In the genomic region with DNA sequence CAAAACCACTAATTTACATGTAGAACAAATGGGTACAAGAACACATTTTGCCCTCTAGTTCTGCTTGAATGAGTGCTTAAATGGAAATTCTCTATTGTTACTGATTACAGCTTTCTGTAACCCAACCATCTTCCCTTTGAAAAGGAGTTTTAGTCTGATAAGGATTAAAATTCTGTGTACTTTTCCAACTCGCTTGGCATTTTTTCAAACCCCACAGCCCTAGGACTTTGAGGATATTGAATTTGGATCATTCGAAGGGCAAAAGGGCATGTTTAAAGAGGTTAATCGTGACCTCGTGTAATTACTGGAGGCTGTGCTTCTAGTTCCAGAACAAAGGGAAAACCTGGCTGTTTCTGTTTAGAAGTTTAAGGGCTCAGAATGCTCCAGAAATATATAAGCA, we compare ENCODE assay signal across 27 cellular contexts.
"Had no signal": no experiment of that assay in that cellular context is flagged by ENCODE, and none has a peak within 500 bp of the region (broad histone marks: within the 10 kb centered on the region; RNA-seq: fewer than 3 reads in every experiment).

No MANE protein-coding gene starts in this region.

- ATAC-seq: foreskin keratinocyte; left colon; left ventricle myocardium superior; natural killer cell treated with Interleukin-12 subunit alpha and Interleukin-12 subunit beta and Interleukin-15 and Interleukin-18, amount 100 ng/mL, for 72 hours; right cardiac atrium; stimulated activated naive CD8-positive, alpha-beta T cell treated with anti-CD3 and anti-CD28 coated beads, Interleukin-15, amount 100 ng/mL, for 72 hours had no signal

- H3K27me3 Mint-ChIP-seq: memory B cell; naive B cell; natural killer cell treated with Interleukin-12 subunit alpha and Interleukin-12 subunit beta and Interleukin-15 and Interleukin-18, amount 100 ng/mL, for 72 hours; stimulated activated naive CD8-positive, alpha-beta T cell treated with anti-CD3 and anti-CD28 coated beads, Interleukin-15, amount 100 ng/mL, for 72 hours had no signal

- H3K9me3 ChIP-seq: esophagus muscularis mucosa, heart right ventricle, psoas muscle, thyroid gland had no signal

- H3K27ac ChIP-seq: foreskin keratinocyte, heart right ventricle, psoas muscle, spleen, thyroid gland had no signal

- H3K4me1 Mint-ChIP-seq: immature natural killer cell; memory B cell; naive B cell; neural crest cell; stimulated activated naive CD8-positive, alpha-beta T cell treated with anti-CD3 and anti-CD28 coated beads, Interleukin-15, amount 100 ng/mL, for 72 hours had no signal

- H3K4me3 ChIP-seq: coronary artery, esophagus muscularis mucosa, heart right ventricle, lung, psoas muscle, skin epidermis, spleen, thyroid gland had no signal

- H3K4me1 ChIP-seq: esophagus muscularis mucosa, foreskin keratinocyte, psoas muscle, spleen, thyroid gland had no signal

- H3K27me3 ChIP-seq: esophagus muscularis mucosa, foreskin keratinocyte, heart right ventricle, spleen, thyroid gland had no signal

- H3K9me3 Mint-ChIP-seq: neural crest cell had no signal

- H3K36me3 ChIP-seq: esophagus muscularis mucosa, heart right ventricle, spleen, thyroid gland had no signal

- H3K4me3 Mint-ChIP-seq: immature natural killer cell; memory B cell; naive B cell; natural killer cell treated with Interleukin-12 subunit alpha and Interleukin-12 subunit beta and Interleukin-15 and Interleukin-18, amount 100 ng/mL, for 72 hours; neural crest cell; stimulated activated naive CD8-positive, alpha-beta T cell treated with anti-CD3 and anti-CD28 coated beads, Interleukin-15, amount 100 ng/mL, for 72 hours had no signal

- H3K27ac Mint-ChIP-seq: immature natural killer cell; memory B cell; natural killer cell treated with Interleukin-12 subunit alpha and Interleukin-12 subunit beta and Interleukin-15 and Interleukin-18, amount 100 ng/mL, for 72 hours; stimulated activated naive CD8-positive, alpha-beta T cell treated with anti-CD3 and anti-CD28 coated beads, Interleukin-15, amount 100 ng/mL, for 72 hours had no signal

- DNase-seq: dermis blood vessel endothelial cell; effector memory CD4-positive, alpha-beta T cell; foreskin keratinocyte; glutamatergic neuron; heart right ventricle; hypothalamus; immature natural killer cell; islet precursor cell; kidney glomerular epithelial cell; left colon; left ventricle myocardium superior; naive B cell; psoas muscle; right cardiac atrium; spleen; stimulated activated CD4-positive, alpha-beta T cell treated with anti-CD3 and anti-CD28 coated beads, Interleukin-4, amount 100 ng/mL, for 4 hours; stimulated activated naive CD4-positive, alpha-beta T cell; stimulated activated naive CD8-positive, alpha-beta T cell treated with anti-CD3 and anti-CD28 coated beads, Interleukin-15, amount 100 ng/mL, for 72 hours; thyroid gland; trophoblast cell had no signal

- H3K36me3 Mint-ChIP-seq: immature natural killer cell; memory B cell; naive B cell; natural killer cell treated with Interleukin-12 subunit alpha and Interleukin-12 subunit beta and Interleukin-15 and Interleukin-18, amount 100 ng/mL, for 72 hours had no signal
